In genomic region chr9:4665357-4665756, GRCh38 we compare ENCODE assay signal across 10 cellular contexts. TPM values are rescaled to one million over a fixed set of nuclear protein-coding genes. Genes with fewer than 3 reads are reported as not detected.
DNase-seq lines count a peak whose midpoint lies in the region; ATAC-seq and TF ChIP-seq lines count a peak whose summit lies in the region.
"Had no signal": no experiment of that assay in that cellular context is flagged by ENCODE, and none has a peak within 500 bp of the region (broad histone marks: within the 10 kb centered on the region; RNA-seq: fewer than 3 reads in every experiment).

No MANE protein-coding gene starts in this region.

- H3K9me3 Mint-ChIP-seq in neural crest cell = no peaks in the 10 kb centered on the region

- H3K36me3 Mint-ChIP-seq in neural crest cell (ENCODE audit: low read depth) = no peaks in the 10 kb centered on the region

- H3K36me3 ChIP-seq in endocrine pancreas (ENCODE audit: control insufficient read depth, insufficient read depth, low read length) = no peaks in the 10 kb centered on the region
- H3K36me3 ChIP-seq in brain microvascular endothelial cell (replicated peaks) = no peaks in the 10 kb centered on the region

- H3K27ac Mint-ChIP-seq in neural crest cell (ENCODE audit: unreplicated experiment) = no peak overlapping the region

- peaks cover 45% of the 10 kb centered on the region for H3K4me1 Mint-ChIP-seq in neural crest cell

- H3K27me3 Mint-ChIP-seq in neural crest cell (ENCODE audit: low read depth) = peaks cover 36% of the 10 kb centered on the region

- no peaks in the 10 kb centered on the region for H3K9me3 ChIP-seq in endocrine pancreas (ENCODE audit: control insufficient read depth, low read length)

- H3K9ac ChIP-seq in endocrine pancreas (ENCODE audit: control insufficient read depth, insufficient read depth, low read length) = no peak overlapping the region

- TF ChIP-seq CTCF in neural crest cell (conservative IDR thresholded peaks at IDR 0.05) = no peak
- TF ChIP-seq CTCF in brain microvascular endothelial cell (IDR thresholded peaks at IDR 0.05; ENCODE audit: low read depth, low read length, missing control alignments) = no peak

- ATAC-seq in HG02885 (IDR thresholded peaks at IDR 0.05; ENCODE audit: poor library complexity, unreplicated experiment) = no peak

- H3K27ac ChIP-seq in brain microvascular endothelial cell = no peak overlapping the region

- H3K27me3 ChIP-seq in endocrine pancreas (ENCODE audit: control insufficient read depth, insufficient read depth, low read length) = no peaks in the 10 kb centered on the region
- H3K27me3 ChIP-seq in brain microvascular endothelial cell (replicated peaks) = no peaks in the 10 kb centered on the region

- H3K4me3 ChIP-seq in endocrine pancreas (ENCODE audit: control insufficient read depth, insufficient read depth, low read length) = peak overlapping the region; percentile 92
- no peak overlapping the region for H3K4me3 ChIP-seq in brain microvascular endothelial cell (ENCODE audit: low read depth, low read length)

- in situ Hi-C loops in brain microvascular endothelial cell (cut with HindIII; ENCODE audit: low pct_ligation_motif_present, low sequenced_read_pairs) = no loop called here

- peaks cover 33% of the 10 kb centered on the region for H3K4me1 ChIP-seq in endocrine pancreas (ENCODE audit: control insufficient read depth, insufficient read depth, low read length)

- peak overlapping the region; percentile 5 for H3K4me3 Mint-ChIP-seq in neural crest cell

- DNase-seq in EH (ENCODE audit: low read depth) = peak; percentile 11
- peak; percentile 24 for DNase-seq in NCI-H446 treated with DMSO at 0.1 percent for 48 hours (lab: John Stamatoyannopoulos, UW)
- DNase-seq in neural crest cell (ENCODE audit: low read depth, low spot score) = no peak
- no peak for DNase-seq in brain microvascular endothelial cell
- DNase-seq in germinal center (ENCODE audit: low spot score) = no peak
- no peak for DNase-seq in activated CD4-positive, alpha-beta T cell treated with anti-CD3 and anti-CD28 coated beads, Interleukin-2, amount 50 U/mL, for 4 hours
- DNase-seq: NCI-H1417 treated with DMSO at 0.1 percent for 48 hours, right cardiac atrium had no signal

RNA-seq across cellular contexts. Expression of gene SPATA6L, which starts 0.9 kb away (rescaled TPM):
- total RNA-seq in neural crest cell = 0.44 and 1.3 TPM in 2 replicates

RNA-seq across cellular contexts. Expression of gene PLPP6, which starts 3.3 kb away (rescaled TPM):
- 8.6 TPM in 2 replicates for total RNA-seq in neural crest cell

RNA-seq across cellular contexts. Expression of gene CDC37L1, which starts 14.0 kb away (rescaled TPM):
- total RNA-seq in neural crest cell = 9.3 and 9.4 TPM in 2 replicates

Comparison
In these comparisons a context has a peak if more than half of its experiments do, and no peak if none do; other contexts are left out.
1. DNase-seq: peak in EH (single experiment) and NCI-H446 treated with DMSO at 0.1 percent for 48 hours (single experiment); none in neural crest cell (single experiment), brain microvascular endothelial cell (single experiment), germinal center (single experiment) and activated CD4-positive, alpha-beta T cell treated with anti-CD3 and anti-CD28 coated beads, Interleukin-2, amount 50 U/mL, for 4 hours (0 of 2).